Comparison of ENCODE assay signal across 14 cellular contexts in the genomic region with DNA sequence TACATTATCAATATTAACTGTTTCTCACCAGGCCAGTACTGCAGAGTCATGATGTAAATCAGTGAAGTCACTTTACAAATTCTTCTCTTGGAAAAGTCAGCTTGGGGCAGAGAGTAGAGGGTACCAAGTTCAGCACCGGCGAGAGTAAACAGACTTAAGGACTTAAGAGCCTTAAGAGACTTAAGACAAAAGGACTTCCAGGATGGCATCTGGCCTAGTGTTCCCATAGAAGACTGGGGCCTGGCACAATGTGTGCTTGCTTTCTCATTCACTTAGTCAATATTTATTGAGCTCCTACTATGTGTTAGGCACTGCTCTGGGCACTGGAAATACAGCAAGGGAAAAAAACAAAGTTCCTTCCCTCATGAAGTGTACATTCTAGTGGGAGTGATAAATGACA. TPM values are rescaled to one million over a fixed set of nuclear protein-coding genes. Genes with fewer than 3 reads are reported as not detected.
DNase-seq lines count a peak whose midpoint lies in the region; ATAC-seq and TF ChIP-seq lines count a peak whose summit lies in the region.
"Had no signal": no experiment of that assay in that cellular context is flagged by ENCODE, and none has a peak within 500 bp of the region (broad histone marks: within the 10 kb centered on the region; RNA-seq: fewer than 3 reads in every experiment).

No MANE protein-coding gene starts in this region.

- H3K4me3 ChIP-seq in breast epithelium: no peak overlapping the region
- H3K4me3 ChIP-seq in WERI-Rb-1 (ENCODE audit: low read depth, low read length): no peak overlapping the region
- H3K4me3 ChIP-seq in left lung: no peak overlapping the region
- no peak overlapping the region for H3K4me3 ChIP-seq in uterus
- H3K4me3 ChIP-seq: BLaER1, Peyer's patch, thyroid gland had no signal

- H3K9me3 Mint-ChIP-seq in MCF 10A (ENCODE audit: unreplicated experiment): no peaks in the 10 kb centered on the region
- no peaks in the 10 kb centered on the region for H3K9me3 Mint-ChIP-seq in type B pancreatic cell
- H3K9me3 Mint-ChIP-seq: IgD-negative memory B cell had no signal

- H3K9me3 ChIP-seq in breast epithelium (no peaks in the 10 kb centered on the region), WERI-Rb-1 (ENCODE audit: severe bottlenecking) (no peaks in the 10 kb centered on the region), left lung (no peaks in the 10 kb centered on the region), uterus (no peaks in the 10 kb centered on the region)
- H3K9me3 ChIP-seq: Peyer's patch, thyroid gland had no signal

- DNase-seq in MCF 10A (ENCODE audit: unreplicated experiment) (no peak), breast epithelium (ENCODE audit: low spot score in 2 of 2) (no peak), WERI-Rb-1 (peak; percentile 63), left lung (no peak), type B pancreatic cell (ENCODE audit: extremely low spot score, unreplicated experiment) (no peak), 8988T (no peak), uterus (no peak), NOMO-1 treated with DMSO at 0.1 percent for 48 hours (lab: John Stamatoyannopoulos, UW; ENCODE audit: unreplicated experiment) (no peak)
- DNase-seq: Peyer's patch, thyroid gland had no signal

- H3K27me3 Mint-ChIP-seq in MCF 10A (ENCODE audit: insufficient read depth, unreplicated experiment) (no peaks in the 10 kb centered on the region), type B pancreatic cell (peaks cover 18% of the 10 kb centered on the region)

- H3K4me1 ChIP-seq in breast epithelium (no peaks in the 10 kb centered on the region), left lung (peaks cover 3 to 20% of the 10 kb centered on the region in 2 donors), uterus (peaks cover 0 to 5% of the 10 kb centered on the region in 2 donors)

- TF ChIP-seq POLR2A in breast epithelium (IDR thresholded peaks at IDR 0.05) (no peak), uterus (IDR thresholded peaks at IDR 0.05) (no peak)

- ATAC-seq in left lung: peak; percentile 65

- H3K27ac ChIP-seq in breast epithelium: no peak overlapping the region
- no peak overlapping the region for H3K27ac ChIP-seq in WERI-Rb-1
- no peak overlapping the region for H3K27ac ChIP-seq in left lung
- H3K27ac ChIP-seq in uterus: no peak overlapping the region
- H3K27ac ChIP-seq: BLaER1, Peyer's patch, thyroid gland had no signal

- BruUV-seq in MCF 10A (replicated peaks; lab: Mats Ljungman, UMichigan): no TSS peak

- TF ChIP-seq CTCF in MCF 10A (IDR thresholded peaks at IDR 0.05; ENCODE audit: unreplicated experiment): no peak
- no peak for TF ChIP-seq CTCF in breast epithelium (IDR thresholded peaks at IDR 0.05)
- no peak for TF ChIP-seq CTCF in WERI-Rb-1 (IDR thresholded peaks at IDR 0.05; ENCODE audit: low read depth, low read length)
- no peak for TF ChIP-seq CTCF in left lung (IDR thresholded peaks at IDR 0.05)
- TF ChIP-seq CTCF in type B pancreatic cell (conservative IDR thresholded peaks at IDR 0.05): no peak
- no peak for TF ChIP-seq CTCF in uterus (IDR thresholded peaks at IDR 0.05)

- H3K27ac Mint-ChIP-seq in MCF 10A (ENCODE audit: low read depth, unreplicated experiment): no peak overlapping the region
- H3K27ac Mint-ChIP-seq in type B pancreatic cell: peak overlapping the region; percentile 8
- H3K27ac Mint-ChIP-seq: IgD-negative memory B cell had no signal

- intact Hi-C loops in MCF 10A (cut with micrococcal nuclease) (no loop called here), breast epithelium (cut with DNase I; ENCODE audit: low total_unique reads) (no loop called here), left lung (cut with DNase I) (no loop called here), uterus (cut with DNase I; ENCODE audit: low total_unique reads) (no loop called here)

- H3K27me3 ChIP-seq in breast epithelium: no peaks in the 10 kb centered on the region
- H3K27me3 ChIP-seq in WERI-Rb-1 (ENCODE audit: insufficient read depth, low read depth, severe bottlenecking): no peaks in the 10 kb centered on the region
- peaks cover 0 to 24% of the 10 kb centered on the region in 2 donors for H3K27me3 ChIP-seq in left lung
- no peaks in the 10 kb centered on the region for H3K27me3 ChIP-seq in uterus
- H3K27me3 ChIP-seq: Peyer's patch, thyroid gland had no signal

- no peaks in the 10 kb centered on the region for H3K36me3 Mint-ChIP-seq in MCF 10A (ENCODE audit: insufficient read depth, unreplicated experiment)
- H3K36me3 Mint-ChIP-seq in type B pancreatic cell: no peaks in the 10 kb centered on the region
- H3K36me3 Mint-ChIP-seq: IgD-negative memory B cell had no signal

- H3K36me3 ChIP-seq in breast epithelium (no peaks in the 10 kb centered on the region), WERI-Rb-1 (no peaks in the 10 kb centered on the region), left lung (no peaks in the 10 kb centered on the region), uterus (no peaks in the 10 kb centered on the region)
- H3K36me3 ChIP-seq: BLaER1, Peyer's patch, thyroid gland had no signal

- H3K4me3 Mint-ChIP-seq in MCF 10A (ENCODE audit: unreplicated experiment) (peak overlapping the region; percentile 82), type B pancreatic cell (peak overlapping the region; percentile 89)

- H3K4me1 Mint-ChIP-seq in MCF 10A (ENCODE audit: insufficient read depth, unreplicated experiment) (peaks cover 7% of the 10 kb centered on the region), type B pancreatic cell (ENCODE audit: unreplicated experiment) (no peaks in the 10 kb centered on the region)

- CTCF ChIA-PET in MCF 10A (lab: Yijun Ruan, JAX): interaction anchor here (0.7 to 1.0 kb wide), 2 partner anchors 301 to 446 kb away, joined by 3 read pairs; no protein-coding TSS in a partner anchor

- POLR2A ChIA-PET in MCF 10A (lab: Yijun Ruan, JAX): interaction anchor here (0.7 to 0.8 kb wide), 2 partner anchors 20 to 81 kb away, joined by 3 read pairs; no protein-coding TSS in a partner anchor

RNA-seq across cellular contexts. Expression of a gene that starts 1.4 kb away (rescaled TPM):
- total RNA-seq in MCF 10A (2022) (2.2 and 2.6 TPM in 2 replicates), breast epithelium (1 to 10 TPM; 2.3 to 4.0 (median 3.5) TPM), left lung (1 to 10 TPM; 4.8 to 5.9 TPM), type B pancreatic cell (ENCODE audit: low replicate concordance) (2.7 and 3.6 TPM in 2 replicates), uterus (10 to 100 TPM in 1 of 4 donors, 1 to 10 TPM in 3; 2.1 to 14.0 (median 4.5) TPM)

RNA-seq across cellular contexts. Expression of a gene that starts 38.9 kb away (rescaled TPM):
- total RNA-seq in MCF 10A (2022) (not detected in 2 replicates), breast epithelium (not detected), left lung (not detected), type B pancreatic cell (ENCODE audit: low replicate concordance) (not detected in 2 replicates), uterus (not detected)
- total RNA-seq: cerebellum, glomerular endothelial cell, Peyer's patch, thyroid gland had no signal
